In genomic region chr11:62709262-62710000, GRCh38 we compare ENCODE assay signal across 8 cellular contexts. TPM values are rescaled to one million over a fixed set of nuclear protein-coding genes. Genes with fewer than 3 reads are reported as not detected.
DNase-seq lines count a peak whose midpoint lies in the region; ATAC-seq, FAIRE-seq and TF ChIP-seq lines count a peak whose summit lies in the region.

No MANE protein-coding gene starts in this region.

- no peak for TF ChIP-seq CTCF in keratinocyte (optimal IDR thresholded peaks at IDR 0.05 in 1 of 3, IDR thresholded peaks at IDR 0.05 in 1 of 3, conservative IDR thresholded peaks at IDR 0.05 in 1 of 3; ENCODE audit: extremely low read depth in 1 of 3, insufficient read depth in 2 of 3, low read length in 3 of 3)

- ATAC-seq in HG02981 (IDR thresholded peaks at IDR 0.05; ENCODE audit: unreplicated experiment): peak; percentile 62
- peak; percentile 84 for ATAC-seq in activated CD4-positive, CD25-positive, alpha-beta regulatory T cell treated with anti-CD3 and anti-CD28 coated beads, Interleukin-2, amount 50 U/mL, for 24 hours

- H3K4me3 ChIP-seq in keratinocyte (ENCODE audit: control insufficient read depth in 2 of 3, extremely low read depth in 1 of 3, insufficient read depth in 2 of 3, low read depth in 1 of 3, low read length in 3 of 3): peak overlapping the region; percentile 25 to 84 (median 75)

- peak overlapping the region; percentile 95 for H2AFZ ChIP-seq in keratinocyte (ENCODE audit: control insufficient read depth, low read length)

- H3K4me2 ChIP-seq in keratinocyte (ENCODE audit: control insufficient read depth, extremely low read depth, insufficient read depth, low read depth, low read length): peak overlapping the region; percentile 99

- no peaks in the 10 kb centered on the region for H3K9me3 ChIP-seq in keratinocyte (ENCODE audit: control insufficient read depth, low read depth, low read length)

- H3K79me2 ChIP-seq in keratinocyte (ENCODE audit: control insufficient read depth, insufficient read depth, low read length): no peaks in the 10 kb centered on the region

- peak; percentile 97 for FAIRE-seq in GM18507 (lab: Jason Lieb, UNC)
- no peak for FAIRE-seq in keratinocyte (lab: Jason Lieb, UNC)

- no peaks in the 10 kb centered on the region for H3K9me1 ChIP-seq in keratinocyte (ENCODE audit: control insufficient read depth, extremely low read depth, insufficient read depth, low read length)

- peak overlapping the region; percentile 93 for H3K27ac ChIP-seq in keratinocyte (ENCODE audit: control insufficient read depth, insufficient read depth, low read length)

- peak; percentile 80 for DNase-seq in GM18507 (ENCODE audit: extremely low spot score, insufficient read length, low read depth)
- peak; percentile 99 for DNase-seq in NCI-H2171 (lab: John Stamatoyannopoulos, UW)
- peak; percentile 99 for DNase-seq in cerebellar cortex (ENCODE audit: low spot score)
- DNase-seq in keratinocyte (ENCODE audit: low read depth, low spot score): peak; percentile 62
- peak; percentile 90 for DNase-seq in stimulated activated CD4-positive, alpha-beta T cell treated with anti-CD3 and anti-CD28 coated beads, Interleukin-12 subunit alpha, Interleukin-12 subunit beta, amount 100 ng/mL, for 4 hours
- no peak for DNase-seq in HuH-7.5 (ENCODE audit: low spot score)

- H4K20me1 ChIP-seq in keratinocyte (ENCODE audit: control insufficient read depth, extremely low read depth, insufficient read depth, low read length): no peaks in the 10 kb centered on the region

- dilution Hi-C loops in keratinocyte (cut with MboI; ENCODE audit: extremely low pct_ligation_motif_present, low sequenced_read_pairs): no loop called here

- no peaks in the 10 kb centered on the region for H3K27me3 ChIP-seq in keratinocyte (ENCODE audit: control insufficient read depth, extremely low read depth, insufficient read depth, low read length)

- H3K9ac ChIP-seq in keratinocyte (ENCODE audit: control insufficient read depth, extremely low read depth, insufficient read depth, low read length): peak overlapping the region; percentile 88

- H3K4me1 ChIP-seq in keratinocyte (ENCODE audit: control insufficient read depth, extremely low read depth, insufficient read depth, low read length): peaks cover 36% of the 10 kb centered on the region

- H3K36me3 ChIP-seq in keratinocyte (ENCODE audit: control insufficient read depth in 2 of 2, extremely low read depth in 1 of 2, insufficient read depth in 2 of 2, low read length in 2 of 2): peaks cover 10 to 22% of the 10 kb centered on the region in 2 experiments

RNA-seq across cellular contexts. Expression of gene GNG3, which starts 2.0 kb away (rescaled TPM):
- polyA plus RNA-seq in keratinocyte: not detected in 3 replicates
- not detected for polyA plus RNA-seq in keratinocyte (2011; ENCODE audit: low read depth)
- not detected in 2 replicates for polyA plus RNA-seq in keratinocyte (2011; cell fraction: cytosol; rRNA removed)
- not detected in 2 replicates for polyA plus RNA-seq in keratinocyte (2011; cell fraction: nucleus; rRNA removed)
- polyA plus RNA-seq in keratinocyte (2012; ENCODE audit: low replicate concordance): not detected in 2 replicates
- polyA minus RNA-seq in keratinocyte: not detected in 3 replicates
- polyA minus RNA-seq in keratinocyte (2011; cell fraction: cytosol; rRNA and poly(A)+ RNA removed): not detected
- not detected in 2 replicates for polyA minus RNA-seq in keratinocyte (2011; cell fraction: nucleus; rRNA and poly(A)+ RNA removed)

RNA-seq across cellular contexts. Expression of gene BSCL2, which starts 2.2 kb away (rescaled TPM):
- 21.9 to 50.5 TPM (median 38.6 TPM) in 3 replicates for polyA plus RNA-seq in keratinocyte
- polyA plus RNA-seq in keratinocyte (2011; ENCODE audit: low read depth): 3.9 TPM
- polyA plus RNA-seq in keratinocyte (2011; cell fraction: cytosol; rRNA removed): 34.8 and 37.2 TPM in 2 replicates
- polyA plus RNA-seq in keratinocyte (2011; cell fraction: nucleus; rRNA removed): 18.7 and 37.1 TPM in 2 replicates
- polyA plus RNA-seq in keratinocyte (2012; ENCODE audit: low replicate concordance): 22.3 and 57.9 TPM in 2 replicates
- polyA minus RNA-seq in keratinocyte: 50.9 to 87.0 TPM (median 71.8 TPM) in 3 replicates
- 55.4 TPM for polyA minus RNA-seq in keratinocyte (2011; cell fraction: cytosol; rRNA and poly(A)+ RNA removed)
- polyA minus RNA-seq in keratinocyte (2011; cell fraction: nucleus; rRNA and poly(A)+ RNA removed): 19.2 and 19.8 TPM in 2 replicates

RNA-seq across cellular contexts. Expression of gene HNRNPUL2, which starts 17.8 kb away (rescaled TPM):
- polyA plus RNA-seq in keratinocyte: 17.2 to 29.0 TPM (median 20.3 TPM) in 3 replicates
- polyA plus RNA-seq in keratinocyte (2011; ENCODE audit: low read depth): 17.3 TPM
- polyA plus RNA-seq in keratinocyte (2011; cell fraction: cytosol; rRNA removed): 26.5 and 31.2 TPM in 2 replicates
- polyA plus RNA-seq in keratinocyte (2011; cell fraction: nucleus; rRNA removed): 44.7 and 47.5 TPM in 2 replicates
- 27.0 and 57.0 TPM in 2 replicates for polyA plus RNA-seq in keratinocyte (2012; ENCODE audit: low replicate concordance)
- polyA minus RNA-seq in keratinocyte: 10.2 to 19.5 TPM (median 13.6 TPM) in 3 replicates
- polyA minus RNA-seq in keratinocyte (2011; cell fraction: cytosol; rRNA and poly(A)+ RNA removed): 13.6 TPM
- polyA minus RNA-seq in keratinocyte (2011; cell fraction: nucleus; rRNA and poly(A)+ RNA removed): 12.9 and 22.8 TPM in 2 replicates

RNA-seq across cellular contexts. Expression of gene TTC9C, which starts 18.9 kb away (rescaled TPM):
- 14.7 to 26.1 TPM (median 23.8 TPM) in 3 replicates for polyA plus RNA-seq in keratinocyte
- polyA plus RNA-seq in keratinocyte (2011; ENCODE audit: low read depth): 20.3 TPM
- 11.7 and 11.9 TPM in 2 replicates for polyA plus RNA-seq in keratinocyte (2011; cell fraction: cytosol; rRNA removed)
- polyA plus RNA-seq in keratinocyte (2011; cell fraction: nucleus; rRNA removed): 31.7 and 36.5 TPM in 2 replicates
- polyA plus RNA-seq in keratinocyte (2012; ENCODE audit: low replicate concordance): 17.7 and 30.0 TPM in 2 replicates
- 9.5 to 12.0 TPM (median 10.0 TPM) in 3 replicates for polyA minus RNA-seq in keratinocyte
- polyA minus RNA-seq in keratinocyte (2011; cell fraction: cytosol; rRNA and poly(A)+ RNA removed): 7.1 TPM
- 5.1 and 9.7 TPM in 2 replicates for polyA minus RNA-seq in keratinocyte (2011; cell fraction: nucleus; rRNA and poly(A)+ RNA removed)

RNA-seq across cellular contexts. Expression of gene LRRN4CL, which starts 20.1 kb away (rescaled TPM):
- 0.08 TPM in 3 replicates for polyA plus RNA-seq in keratinocyte
- polyA plus RNA-seq in keratinocyte (2011; ENCODE audit: low read depth): not detected
- polyA plus RNA-seq in keratinocyte (2011; cell fraction: cytosol; rRNA removed): 0.04 TPM in 2 replicates
- 0.23 and 0.28 TPM in 2 replicates for polyA plus RNA-seq in keratinocyte (2011; cell fraction: nucleus; rRNA removed)
- 0.39 TPM in 1 of 2 replicates, not detected in the other for polyA plus RNA-seq in keratinocyte (2012; ENCODE audit: low replicate concordance)
- 0.13 to 0.36 TPM (median 0.13 TPM) in 3 replicates for polyA minus RNA-seq in keratinocyte
- not detected for polyA minus RNA-seq in keratinocyte (2011; cell fraction: cytosol; rRNA and poly(A)+ RNA removed)
- polyA minus RNA-seq in keratinocyte (2011; cell fraction: nucleus; rRNA and poly(A)+ RNA removed): 0.39 and 0.42 TPM in 2 replicates
